8 cellular contexts compared by ENCODE assay signal in the genomic region with DNA sequence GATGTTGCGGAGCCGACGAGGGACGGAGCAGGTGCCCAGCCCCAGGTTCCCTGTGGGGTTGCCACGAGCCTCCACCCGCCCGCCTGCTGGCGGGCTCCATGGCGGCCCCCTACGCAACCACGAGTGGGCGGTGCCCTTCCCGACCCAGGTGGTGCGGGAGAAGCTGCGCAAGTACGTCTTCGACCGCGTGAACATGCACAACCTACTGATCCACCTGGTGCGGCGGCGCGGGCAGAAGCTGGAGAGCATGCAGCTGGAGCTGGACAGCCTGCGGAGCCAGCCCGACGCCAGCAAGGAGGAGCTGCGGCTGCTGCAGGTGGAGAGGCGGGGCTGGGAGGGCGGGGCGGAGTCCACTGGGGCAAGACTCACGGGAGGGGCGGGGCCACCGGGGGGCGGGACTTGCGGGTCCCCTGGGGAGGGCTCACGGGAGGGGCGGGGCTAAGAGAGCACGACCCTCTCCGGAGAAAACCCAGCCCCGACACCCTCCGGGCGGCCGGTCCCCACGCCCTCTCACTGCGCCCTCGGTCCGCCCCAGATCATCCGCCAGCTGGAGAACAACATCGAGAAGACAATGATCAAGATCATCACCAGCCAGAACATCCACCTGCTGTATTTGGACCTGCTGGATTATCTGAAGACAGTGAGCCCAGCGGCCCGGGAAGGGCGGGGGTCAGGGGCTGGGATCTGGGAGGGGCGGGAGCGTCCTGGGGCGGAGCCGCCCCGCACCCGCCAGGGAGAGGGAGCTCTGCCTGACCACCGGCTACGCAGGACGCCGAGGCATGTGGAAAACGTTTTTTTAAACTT. TPM values are rescaled to one million over a fixed set of nuclear protein-coding genes. Genes with fewer than 3 reads are reported as not detected.
DNase-seq lines count a peak whose midpoint lies in the region; ATAC-seq and TF ChIP-seq lines count a peak whose summit lies in the region.

No MANE protein-coding gene starts in this region.

- ATAC-seq in GM21619 (IDR thresholded peaks at IDR 0.05; ENCODE audit: unreplicated experiment) (peak; percentile 43), sciatic nerve (peak; percentile 63), GM18502 (IDR thresholded peaks at IDR 0.05; ENCODE audit: poor library complexity, unreplicated experiment) (no peak)

- intact Hi-C loops in sciatic nerve (cut with DNase I), result loop anchor here (5.0 kb wide), 1 partner anchor 232 kb away; a partner anchor contains a TSS

- WGBS in hepatocyte (ENCODE audit: low lambda C conversion rate, missing lambda C conversion rate), result under 1% methylated on average over 45 of the region's 63 CpGs

- H2AFZ ChIP-seq in hepatocyte, result no peak overlapping the region

- DNase-seq in AG20443 (ENCODE audit: low spot score) (peak; percentile 65), NCI-H2029 (lab: John Stamatoyannopoulos, UW) (peak; percentile 97), T-helper 22 cell (ENCODE audit: low read depth) (peak; percentile 84), hepatocyte (ENCODE audit: low spot score) (peak; percentile 97), sciatic nerve (ENCODE audit: low spot score) (peak; percentile 80)

- H3K4me2 ChIP-seq in hepatocyte, result peak overlapping the region; percentile 87

- H3K27ac ChIP-seq in angular gyrus (ENCODE audit: low read depth, low read length), result peak overlapping the region; percentile 40
- peak overlapping the region; percentile 97 for H3K27ac ChIP-seq in hepatocyte

- H4K20me1 ChIP-seq in hepatocyte (ENCODE audit: insufficient read depth, poor library complexity, severe bottlenecking), result no peaks in the 10 kb centered on the region

- peaks cover 19% of the 10 kb centered on the region for H3K79me2 ChIP-seq in hepatocyte

- H3K9me3 ChIP-seq in hepatocyte (ENCODE audit: low read depth), result no peaks in the 10 kb centered on the region

- H3K36me3 ChIP-seq in hepatocyte (replicated peaks; ENCODE audit: insufficient read depth, low read depth), result no peaks in the 10 kb centered on the region

- H3K9me2 ChIP-seq in hepatocyte (replicated peaks; ENCODE audit: insufficient read depth), result no peaks in the 10 kb centered on the region

- H3K4me3 ChIP-seq in hepatocyte, result peak overlapping the region; percentile 45

- H3K4me1 ChIP-seq in hepatocyte (ENCODE audit: insufficient read depth), result peaks cover 46% of the 10 kb centered on the region

- TF ChIP-seq CTCF in hepatocyte (IDR thresholded peaks at IDR 0.05; ENCODE audit: poor library complexity), result no peak

- H3K27me3 ChIP-seq in hepatocyte, result no peaks in the 10 kb centered on the region

RNA-seq across cellular contexts. Expression of a gene that starts 3.9 kb away (rescaled TPM):
- total RNA-seq in hepatocyte, result 10.5 and 17.7 TPM in 2 replicates
- 32.1 and 56.4 TPM in 2 replicates for polyA plus RNA-seq in hepatocyte
- 2.5 TPM for total RNA-seq in sciatic nerve

RNA-seq across cellular contexts. Expression of a gene that starts 7.7 kb away (rescaled TPM):
- 67.2 and 72.3 TPM in 2 replicates for total RNA-seq in hepatocyte
- 103 and 110 TPM in 2 replicates for polyA plus RNA-seq in hepatocyte
- 46.9 TPM for total RNA-seq in sciatic nerve

RNA-seq across cellular contexts. Expression of a gene that starts 8.9 kb away (rescaled TPM):
- total RNA-seq in hepatocyte (230 and 232 TPM in 2 replicates), sciatic nerve (37.8 TPM)
- polyA plus RNA-seq in hepatocyte, result 372 and 385 TPM in 2 replicates

RNA-seq across cellular contexts. Expression of a gene that starts 35.7 kb away (rescaled TPM):
- total RNA-seq in hepatocyte, result 1.5 and 35.9 TPM in 2 replicates
- polyA plus RNA-seq in hepatocyte, result 0.85 and 1.4 TPM in 2 replicates
- total RNA-seq in sciatic nerve, result not detected

RNA-seq across cellular contexts. Expression of a gene that starts 42.0 kb away (rescaled TPM):
- total RNA-seq in hepatocyte, result not detected in 2 replicates
- not detected in 2 replicates for polyA plus RNA-seq in hepatocyte
- total RNA-seq in sciatic nerve, result not detected
